1 cellular context compared by ENCODE assay signal in genomic region chr2:135255208-135255607, GRCh38.
TF ChIP-seq lines count a peak whose summit lies in the region.

No MANE protein-coding gene starts in this region.

TF ChIP-seq in GM12878, 131 proteins besides CTCF, POLR2A, EP300 and RAD21 (continued from another document):
- TF ChIP-seq, protein P1, sequence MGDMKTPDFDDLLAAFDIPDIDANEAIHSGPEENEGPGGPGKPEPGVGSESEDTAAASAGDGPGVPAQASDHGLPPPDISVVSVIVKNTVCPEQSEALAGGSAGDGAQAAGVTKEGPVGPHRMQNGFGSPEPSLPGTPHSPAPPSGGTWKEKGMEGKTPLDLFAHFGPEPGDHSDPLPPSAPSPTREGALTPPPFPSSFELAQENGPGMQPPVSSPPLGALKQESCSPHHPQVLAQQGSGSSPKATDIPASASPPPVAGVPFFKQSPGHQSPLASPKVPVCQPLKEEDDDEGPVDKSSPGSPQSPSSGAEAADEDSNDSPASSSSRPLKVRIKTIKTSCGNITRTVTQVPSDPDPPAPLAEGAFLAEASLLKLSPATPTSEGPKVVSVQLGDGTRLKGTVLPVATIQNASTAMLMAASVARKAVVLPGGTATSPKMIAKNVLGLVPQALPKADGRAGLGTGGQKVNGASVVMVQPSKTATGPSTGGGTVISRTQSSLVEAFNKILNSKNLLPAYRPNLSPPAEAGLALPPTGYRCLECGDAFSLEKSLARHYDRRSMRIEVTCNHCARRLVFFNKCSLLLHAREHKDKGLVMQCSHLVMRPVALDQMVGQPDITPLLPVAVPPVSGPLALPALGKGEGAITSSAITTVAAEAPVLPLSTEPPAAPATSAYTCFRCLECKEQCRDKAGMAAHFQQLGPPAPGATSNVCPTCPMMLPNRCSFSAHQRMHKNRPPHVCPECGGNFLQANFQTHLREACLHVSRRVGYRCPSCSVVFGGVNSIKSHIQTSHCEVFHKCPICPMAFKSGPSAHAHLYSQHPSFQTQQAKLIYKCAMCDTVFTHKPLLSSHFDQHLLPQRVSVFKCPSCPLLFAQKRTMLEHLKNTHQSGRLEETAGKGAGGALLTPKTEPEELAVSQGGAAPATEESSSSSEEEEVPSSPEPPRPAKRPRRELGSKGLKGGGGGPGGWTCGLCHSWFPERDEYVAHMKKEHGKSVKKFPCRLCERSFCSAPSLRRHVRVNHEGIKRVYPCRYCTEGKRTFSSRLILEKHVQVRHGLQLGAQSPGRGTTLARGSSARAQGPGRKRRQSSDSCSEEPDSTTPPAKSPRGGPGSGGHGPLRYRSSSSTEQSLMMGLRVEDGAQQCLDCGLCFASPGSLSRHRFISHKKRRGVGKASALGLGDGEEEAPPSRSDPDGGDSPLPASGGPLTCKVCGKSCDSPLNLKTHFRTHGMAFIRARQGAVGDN (IDR thresholded peaks at IDR 0.05), result no peak
